In genomic region chr16:73813523-73813922, GRCh38 we compare ENCODE assay signal across 3 cellular contexts.
TF ChIP-seq lines count a peak whose summit lies in the region.

No MANE protein-coding gene starts in this region.

TF ChIP-seq in liver, 16 proteins besides CTCF, POLR2A, EP300 and RAD21:
- TF ChIP-seq YY1 (IDR thresholded peaks at IDR 0.05) (no peak), NR2F2 (IDR thresholded peaks at IDR 0.05) (peak; percentile 78)

TF ChIP-seq in HepG2, 621 proteins besides CTCF, POLR2A, EP300 and RAD21:
- TF ChIP-seq ZNF780A (CRISPR knock-in tag; IDR thresholded peaks at IDR 0.05) (no peak), SRF (IDR thresholded peaks at IDR 0.05; ENCODE audit: low read depth, low read length) (no peak), RFXANK (CRISPR knock-in tag; IDR thresholded peaks at IDR 0.05) (no peak), ARID2 (CRISPR knock-in tag; IDR thresholded peaks at IDR 0.05; ENCODE audit: borderline replicate concordance) (no peak), ZNF841 (CRISPR knock-in tag; IDR thresholded peaks at IDR 0.05; ENCODE audit: borderline replicate concordance) (no peak), ZNF672 (CRISPR knock-in tag; IDR thresholded peaks at IDR 0.05) (no peak), GABPB1 (CRISPR knock-in tag; IDR thresholded peaks at IDR 0.05) (no peak), ZBTB3 (CRISPR knock-in tag; IDR thresholded peaks at IDR 0.05; ENCODE audit: borderline replicate concordance, low read depth) (no peak), POLR2AphosphoS2 (IDR thresholded peaks at IDR 0.05; ENCODE audit: low read depth, low read length) (no peak), PPARG (CRISPR knock-in tag; conservative IDR thresholded peaks at IDR 0.05) (no peak), ZNF775 (CRISPR knock-in tag; IDR thresholded peaks at IDR 0.05; ENCODE audit: borderline replicate concordance) (no peak), ZFP91 (CRISPR knock-in tag; IDR thresholded peaks at IDR 0.05; ENCODE audit: borderline replicate concordance) (no peak), ZNF343 (CRISPR knock-in tag; IDR thresholded peaks at IDR 0.05) (no peak), ZNF788 (CRISPR knock-in tag; IDR thresholded peaks at IDR 0.05; ENCODE audit: borderline replicate concordance) (no peak), YEATS2 (CRISPR knock-in tag; IDR thresholded peaks at IDR 0.05; ENCODE audit: borderline replicate concordance) (no peak), MED8 (CRISPR knock-in tag; IDR thresholded peaks at IDR 0.05; ENCODE audit: insufficient replicate concordance) (no peak), ZNF383 (CRISPR knock-in tag; IDR thresholded peaks at IDR 0.05; ENCODE audit: borderline replicate concordance) (no peak), PRDM15 (CRISPR knock-in tag; IDR thresholded peaks at IDR 0.05) (no peak), ZSCAN5A (CRISPR knock-in tag; IDR thresholded peaks at IDR 0.05; ENCODE audit: borderline replicate concordance) (no peak)
TF ChIP-seq in HepG2: peak in this region for 0.

TF ChIP-seq in H1, 55 proteins besides CTCF, POLR2A, EP300 and RAD21:
- TF ChIP-seq CHD1 (IDR thresholded peaks at IDR 0.05; ENCODE audit: low read depth, low read length) (no peak), RFX5 (IDR thresholded peaks at IDR 0.05; ENCODE audit: borderline replicate concordance, low read depth, low read length) (no peak), HDAC2 (IDR thresholded peaks at IDR 0.05; ENCODE audit: borderline replicate concordance in 1 of 2, low read depth in 2 of 2, low read length in 2 of 2) (no peak), SUZ12 (IDR thresholded peaks at IDR 0.05; ENCODE audit: low read length) (no peak), CBX5 (IDR thresholded peaks at IDR 0.05; ENCODE audit: low read depth, low read length) (no peak)
